ENCODE assay signal across 1 cellular context in the genomic region with DNA sequence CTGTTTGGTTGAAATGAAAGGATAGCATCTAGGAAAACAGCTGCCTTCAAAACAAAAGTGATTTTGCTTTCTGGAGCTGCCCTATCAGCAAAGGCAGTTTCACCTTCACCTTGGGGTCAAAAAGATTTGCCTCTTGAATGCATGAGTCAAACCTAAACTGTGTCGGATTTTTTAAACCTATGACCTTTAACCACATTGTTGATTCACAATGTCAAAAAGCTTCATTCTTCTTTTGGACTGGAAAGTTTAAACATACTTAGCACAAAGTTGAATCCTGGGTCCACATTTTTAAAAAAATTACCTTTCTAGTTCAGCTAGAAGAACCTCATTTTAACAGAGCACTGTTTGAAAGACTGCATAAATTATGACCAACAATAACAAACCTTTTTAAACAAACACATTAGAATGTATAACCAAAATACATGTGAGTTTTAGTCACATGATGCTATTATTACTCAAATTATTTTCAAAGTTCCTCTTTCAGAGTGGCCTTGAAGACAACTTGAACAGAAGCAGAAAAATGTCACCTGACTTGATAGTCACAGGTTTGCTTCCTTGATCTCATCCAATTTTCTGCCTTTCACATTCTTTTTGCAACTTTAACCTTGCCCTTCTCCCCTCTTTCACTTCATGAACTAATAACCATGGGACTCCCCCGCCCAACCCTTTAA.
TF ChIP-seq lines count a peak whose summit lies in the region.

No MANE protein-coding gene starts in this region.

TF ChIP-seq in GM12878, 131 proteins besides CTCF, POLR2A, EP300 and RAD21 (continued from another document and continues in another):
- TF ChIP-seq ZBED1 (IDR thresholded peaks at IDR 0.05; ENCODE audit: borderline replicate concordance) = no peak; the same call in 1 of the 2 replicates
- peak; percentile 88 for TF ChIP-seq ZNF217 (IDR thresholded peaks at IDR 0.05)
- TF ChIP-seq RFX5 (IDR thresholded peaks at IDR 0.05; ENCODE audit: low read depth, low read length) = no peak
- TF ChIP-seq SUPT20H (IDR thresholded peaks at IDR 0.05; ENCODE audit: borderline replicate concordance, control insufficient read depth, low read depth, low read length) = no peak
- peak in 1 of 2 experiments; percentile 82; a peak in 1 of 4 replicates for TF ChIP-seq CEBPB (IDR thresholded peaks at IDR 0.05; ENCODE audit: borderline replicate concordance in 1 of 2, low read depth in 2 of 2, low read length in 2 of 2)
- TF ChIP-seq IKZF2 (IDR thresholded peaks at IDR 0.05) = peak; percentile 76 to 83
- TF ChIP-seq, protein P1, sequence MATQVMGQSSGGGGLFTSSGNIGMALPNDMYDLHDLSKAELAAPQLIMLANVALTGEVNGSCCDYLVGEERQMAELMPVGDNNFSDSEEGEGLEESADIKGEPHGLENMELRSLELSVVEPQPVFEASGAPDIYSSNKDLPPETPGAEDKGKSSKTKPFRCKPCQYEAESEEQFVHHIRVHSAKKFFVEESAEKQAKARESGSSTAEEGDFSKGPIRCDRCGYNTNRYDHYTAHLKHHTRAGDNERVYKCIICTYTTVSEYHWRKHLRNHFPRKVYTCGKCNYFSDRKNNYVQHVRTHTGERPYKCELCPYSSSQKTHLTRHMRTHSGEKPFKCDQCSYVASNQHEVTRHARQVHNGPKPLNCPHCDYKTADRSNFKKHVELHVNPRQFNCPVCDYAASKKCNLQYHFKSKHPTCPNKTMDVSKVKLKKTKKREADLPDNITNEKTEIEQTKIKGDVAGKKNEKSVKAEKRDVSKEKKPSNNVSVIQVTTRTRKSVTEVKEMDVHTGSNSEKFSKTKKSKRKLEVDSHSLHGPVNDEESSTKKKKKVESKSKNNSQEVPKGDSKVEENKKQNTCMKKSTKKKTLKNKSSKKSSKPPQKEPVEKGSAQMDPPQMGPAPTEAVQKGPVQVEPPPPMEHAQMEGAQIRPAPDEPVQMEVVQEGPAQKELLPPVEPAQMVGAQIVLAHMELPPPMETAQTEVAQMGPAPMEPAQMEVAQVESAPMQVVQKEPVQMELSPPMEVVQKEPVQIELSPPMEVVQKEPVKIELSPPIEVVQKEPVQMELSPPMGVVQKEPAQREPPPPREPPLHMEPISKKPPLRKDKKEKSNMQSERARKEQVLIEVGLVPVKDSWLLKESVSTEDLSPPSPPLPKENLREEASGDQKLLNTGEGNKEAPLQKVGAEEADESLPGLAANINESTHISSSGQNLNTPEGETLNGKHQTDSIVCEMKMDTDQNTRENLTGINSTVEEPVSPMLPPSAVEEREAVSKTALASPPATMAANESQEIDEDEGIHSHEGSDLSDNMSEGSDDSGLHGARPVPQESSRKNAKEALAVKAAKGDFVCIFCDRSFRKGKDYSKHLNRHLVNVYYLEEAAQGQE (IDR thresholded peaks at IDR 0.05; ENCODE audit: low read depth, low read length) = no peak
- TF ChIP-seq, protein P2, sequence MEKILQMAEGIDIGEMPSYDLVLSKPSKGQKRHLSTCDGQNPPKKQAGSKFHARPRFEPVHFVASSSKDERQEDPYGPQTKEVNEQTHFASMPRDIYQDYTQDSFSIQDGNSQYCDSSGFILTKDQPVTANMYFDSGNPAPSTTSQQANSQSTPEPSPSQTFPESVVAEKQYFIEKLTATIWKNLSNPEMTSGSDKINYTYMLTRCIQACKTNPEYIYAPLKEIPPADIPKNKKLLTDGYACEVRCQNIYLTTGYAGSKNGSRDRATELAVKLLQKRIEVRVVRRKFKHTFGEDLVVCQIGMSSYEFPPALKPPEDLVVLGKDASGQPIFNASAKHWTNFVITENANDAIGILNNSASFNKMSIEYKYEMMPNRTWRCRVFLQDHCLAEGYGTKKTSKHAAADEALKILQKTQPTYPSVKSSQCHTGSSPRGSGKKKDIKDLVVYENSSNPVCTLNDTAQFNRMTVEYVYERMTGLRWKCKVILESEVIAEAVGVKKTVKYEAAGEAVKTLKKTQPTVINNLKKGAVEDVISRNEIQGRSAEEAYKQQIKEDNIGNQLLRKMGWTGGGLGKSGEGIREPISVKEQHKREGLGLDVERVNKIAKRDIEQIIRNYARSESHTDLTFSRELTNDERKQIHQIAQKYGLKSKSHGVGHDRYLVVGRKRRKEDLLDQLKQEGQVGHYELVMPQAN (conservative IDR thresholded peaks at IDR 0.05) = 0 out of 2 replicates have a peak, but pooled peaks have one; percentile 44
- TF ChIP-seq ZSCAN29 (IDR thresholded peaks at IDR 0.05) = peak; percentile 30; the same call in 1 of the 2 replicates
- no peak for TF ChIP-seq TARDBP (IDR thresholded peaks at IDR 0.05; ENCODE audit: borderline replicate concordance)
- TF ChIP-seq, protein P3, sequence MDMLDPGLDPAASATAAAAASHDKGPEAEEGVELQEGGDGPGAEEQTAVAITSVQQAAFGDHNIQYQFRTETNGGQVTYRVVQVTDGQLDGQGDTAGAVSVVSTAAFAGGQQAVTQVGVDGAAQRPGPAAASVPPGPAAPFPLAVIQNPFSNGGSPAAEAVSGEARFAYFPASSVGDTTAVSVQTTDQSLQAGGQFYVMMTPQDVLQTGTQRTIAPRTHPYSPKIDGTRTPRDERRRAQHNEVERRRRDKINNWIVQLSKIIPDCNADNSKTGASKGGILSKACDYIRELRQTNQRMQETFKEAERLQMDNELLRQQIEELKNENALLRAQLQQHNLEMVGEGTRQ (IDR thresholded peaks at IDR 0.05; ENCODE audit: borderline replicate concordance, low read depth, low read length) = peak; percentile 82
- TF ChIP-seq ZNF24 (IDR thresholded peaks at IDR 0.05) = peak; percentile 75
- TF ChIP-seq, protein P4, sequence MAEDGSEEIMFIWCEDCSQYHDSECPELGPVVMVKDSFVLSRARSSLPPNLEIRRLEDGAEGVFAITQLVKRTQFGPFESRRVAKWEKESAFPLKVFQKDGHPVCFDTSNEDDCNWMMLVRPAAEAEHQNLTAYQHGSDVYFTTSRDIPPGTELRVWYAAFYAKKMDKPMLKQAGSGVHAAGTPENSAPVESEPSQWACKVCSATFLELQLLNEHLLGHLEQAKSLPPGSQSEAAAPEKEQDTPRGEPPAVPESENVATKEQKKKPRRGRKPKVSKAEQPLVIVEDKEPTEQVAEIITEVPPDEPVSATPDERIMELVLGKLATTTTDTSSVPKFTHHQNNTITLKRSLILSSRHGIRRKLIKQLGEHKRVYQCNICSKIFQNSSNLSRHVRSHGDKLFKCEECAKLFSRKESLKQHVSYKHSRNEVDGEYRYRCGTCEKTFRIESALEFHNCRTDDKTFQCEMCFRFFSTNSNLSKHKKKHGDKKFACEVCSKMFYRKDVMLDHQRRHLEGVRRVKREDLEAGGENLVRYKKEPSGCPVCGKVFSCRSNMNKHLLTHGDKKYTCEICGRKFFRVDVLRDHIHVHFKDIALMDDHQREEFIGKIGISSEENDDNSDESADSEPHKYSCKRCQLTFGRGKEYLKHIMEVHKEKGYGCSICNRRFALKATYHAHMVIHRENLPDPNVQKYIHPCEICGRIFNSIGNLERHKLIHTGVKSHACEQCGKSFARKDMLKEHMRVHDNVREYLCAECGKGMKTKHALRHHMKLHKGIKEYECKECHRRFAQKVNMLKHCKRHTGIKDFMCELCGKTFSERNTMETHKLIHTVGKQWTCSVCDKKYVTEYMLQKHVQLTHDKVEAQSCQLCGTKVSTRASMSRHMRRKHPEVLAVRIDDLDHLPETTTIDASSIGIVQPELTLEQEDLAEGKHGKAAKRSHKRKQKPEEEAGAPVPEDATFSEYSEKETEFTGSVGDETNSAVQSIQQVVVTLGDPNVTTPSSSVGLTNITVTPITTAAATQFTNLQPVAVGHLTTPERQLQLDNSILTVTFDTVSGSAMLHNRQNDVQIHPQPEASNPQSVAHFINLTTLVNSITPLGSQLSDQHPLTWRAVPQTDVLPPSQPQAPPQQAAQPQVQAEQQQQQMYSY (CRISPR knock-in tag; IDR thresholded peaks at IDR 0.05) = no peak
- TF ChIP-seq, protein P5, sequence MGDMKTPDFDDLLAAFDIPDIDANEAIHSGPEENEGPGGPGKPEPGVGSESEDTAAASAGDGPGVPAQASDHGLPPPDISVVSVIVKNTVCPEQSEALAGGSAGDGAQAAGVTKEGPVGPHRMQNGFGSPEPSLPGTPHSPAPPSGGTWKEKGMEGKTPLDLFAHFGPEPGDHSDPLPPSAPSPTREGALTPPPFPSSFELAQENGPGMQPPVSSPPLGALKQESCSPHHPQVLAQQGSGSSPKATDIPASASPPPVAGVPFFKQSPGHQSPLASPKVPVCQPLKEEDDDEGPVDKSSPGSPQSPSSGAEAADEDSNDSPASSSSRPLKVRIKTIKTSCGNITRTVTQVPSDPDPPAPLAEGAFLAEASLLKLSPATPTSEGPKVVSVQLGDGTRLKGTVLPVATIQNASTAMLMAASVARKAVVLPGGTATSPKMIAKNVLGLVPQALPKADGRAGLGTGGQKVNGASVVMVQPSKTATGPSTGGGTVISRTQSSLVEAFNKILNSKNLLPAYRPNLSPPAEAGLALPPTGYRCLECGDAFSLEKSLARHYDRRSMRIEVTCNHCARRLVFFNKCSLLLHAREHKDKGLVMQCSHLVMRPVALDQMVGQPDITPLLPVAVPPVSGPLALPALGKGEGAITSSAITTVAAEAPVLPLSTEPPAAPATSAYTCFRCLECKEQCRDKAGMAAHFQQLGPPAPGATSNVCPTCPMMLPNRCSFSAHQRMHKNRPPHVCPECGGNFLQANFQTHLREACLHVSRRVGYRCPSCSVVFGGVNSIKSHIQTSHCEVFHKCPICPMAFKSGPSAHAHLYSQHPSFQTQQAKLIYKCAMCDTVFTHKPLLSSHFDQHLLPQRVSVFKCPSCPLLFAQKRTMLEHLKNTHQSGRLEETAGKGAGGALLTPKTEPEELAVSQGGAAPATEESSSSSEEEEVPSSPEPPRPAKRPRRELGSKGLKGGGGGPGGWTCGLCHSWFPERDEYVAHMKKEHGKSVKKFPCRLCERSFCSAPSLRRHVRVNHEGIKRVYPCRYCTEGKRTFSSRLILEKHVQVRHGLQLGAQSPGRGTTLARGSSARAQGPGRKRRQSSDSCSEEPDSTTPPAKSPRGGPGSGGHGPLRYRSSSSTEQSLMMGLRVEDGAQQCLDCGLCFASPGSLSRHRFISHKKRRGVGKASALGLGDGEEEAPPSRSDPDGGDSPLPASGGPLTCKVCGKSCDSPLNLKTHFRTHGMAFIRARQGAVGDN (IDR thresholded peaks at IDR 0.05) = peak; percentile 85
- TF ChIP-seq, protein P6, sequence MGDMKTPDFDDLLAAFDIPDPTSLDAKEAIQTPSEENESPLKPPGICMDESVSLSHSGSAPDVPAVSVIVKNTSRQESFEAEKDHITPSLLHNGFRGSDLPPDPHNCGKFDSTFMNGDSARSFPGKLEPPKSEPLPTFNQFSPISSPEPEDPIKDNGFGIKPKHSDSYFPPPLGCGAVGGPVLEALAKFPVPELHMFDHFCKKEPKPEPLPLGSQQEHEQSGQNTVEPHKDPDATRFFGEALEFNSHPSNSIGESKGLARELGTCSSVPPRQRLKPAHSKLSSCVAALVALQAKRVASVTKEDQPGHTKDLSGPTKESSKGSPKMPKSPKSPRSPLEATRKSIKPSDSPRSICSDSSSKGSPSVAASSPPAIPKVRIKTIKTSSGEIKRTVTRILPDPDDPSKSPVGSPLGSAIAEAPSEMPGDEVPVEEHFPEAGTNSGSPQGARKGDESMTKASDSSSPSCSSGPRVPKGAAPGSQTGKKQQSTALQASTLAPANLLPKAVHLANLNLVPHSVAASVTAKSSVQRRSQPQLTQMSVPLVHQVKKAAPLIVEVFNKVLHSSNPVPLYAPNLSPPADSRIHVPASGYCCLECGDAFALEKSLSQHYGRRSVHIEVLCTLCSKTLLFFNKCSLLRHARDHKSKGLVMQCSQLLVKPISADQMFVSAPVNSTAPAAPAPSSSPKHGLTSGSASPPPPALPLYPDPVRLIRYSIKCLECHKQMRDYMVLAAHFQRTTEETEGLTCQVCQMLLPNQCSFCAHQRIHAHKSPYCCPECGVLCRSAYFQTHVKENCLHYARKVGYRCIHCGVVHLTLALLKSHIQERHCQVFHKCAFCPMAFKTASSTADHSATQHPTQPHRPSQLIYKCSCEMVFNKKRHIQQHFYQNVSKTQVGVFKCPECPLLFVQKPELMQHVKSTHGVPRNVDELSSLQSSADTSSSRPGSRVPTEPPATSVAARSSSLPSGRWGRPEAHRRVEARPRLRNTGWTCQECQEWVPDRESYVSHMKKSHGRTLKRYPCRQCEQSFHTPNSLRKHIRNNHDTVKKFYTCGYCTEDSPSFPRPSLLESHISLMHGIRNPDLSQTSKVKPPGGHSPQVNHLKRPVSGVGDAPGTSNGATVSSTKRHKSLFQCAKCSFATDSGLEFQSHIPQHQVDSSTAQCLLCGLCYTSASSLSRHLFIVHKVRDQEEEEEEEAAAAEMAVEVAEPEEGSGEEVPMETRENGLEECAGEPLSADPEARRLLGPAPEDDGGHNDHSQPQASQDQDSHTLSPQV (IDR thresholded peaks at IDR 0.05) = peak; percentile 68; the same call in 1 of the 2 replicates
- TF ChIP-seq NFXL1 (IDR thresholded peaks at IDR 0.05; ENCODE audit: borderline replicate concordance) = no peak
- TF ChIP-seq, protein P7, sequence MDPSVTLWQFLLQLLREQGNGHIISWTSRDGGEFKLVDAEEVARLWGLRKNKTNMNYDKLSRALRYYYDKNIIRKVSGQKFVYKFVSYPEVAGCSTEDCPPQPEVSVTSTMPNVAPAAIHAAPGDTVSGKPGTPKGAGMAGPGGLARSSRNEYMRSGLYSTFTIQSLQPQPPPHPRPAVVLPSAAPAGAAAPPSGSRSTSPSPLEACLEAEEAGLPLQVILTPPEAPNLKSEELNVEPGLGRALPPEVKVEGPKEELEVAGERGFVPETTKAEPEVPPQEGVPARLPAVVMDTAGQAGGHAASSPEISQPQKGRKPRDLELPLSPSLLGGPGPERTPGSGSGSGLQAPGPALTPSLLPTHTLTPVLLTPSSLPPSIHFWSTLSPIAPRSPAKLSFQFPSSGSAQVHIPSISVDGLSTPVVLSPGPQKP (IDR thresholded peaks at IDR 0.05; ENCODE audit: low read depth, low read length) = no peak
- TF ChIP-seq ZNF207 (IDR thresholded peaks at IDR 0.05; ENCODE audit: borderline replicate concordance) = no peak
- no peak for TF ChIP-seq CHD1 (IDR thresholded peaks at IDR 0.05; ENCODE audit: low read depth, low read length)
- peak; percentile 76 for TF ChIP-seq BMI1 (IDR thresholded peaks at IDR 0.05; ENCODE audit: borderline replicate concordance)
- TF ChIP-seq IRF4 (IDR thresholded peaks at IDR 0.05; ENCODE audit: low read depth, low read length) = peak; percentile 94
- TF ChIP-seq PAX8 (IDR thresholded peaks at IDR 0.05) = 0 out of 2 replicates have a peak, but pooled peaks have one; percentile 56
- TF ChIP-seq ZZZ3 (IDR thresholded peaks at IDR 0.05; ENCODE audit: control insufficient read depth, insufficient read length, low read depth) = no peak
- TF ChIP-seq EED (IDR thresholded peaks at IDR 0.05; ENCODE audit: low read depth) = 0 out of 2 replicates have a peak, but pooled peaks have one; percentile 19
- peak; percentile 58 for TF ChIP-seq SP1 (IDR thresholded peaks at IDR 0.05; ENCODE audit: low read depth, low read length)
- TF ChIP-seq SMAD5 (IDR thresholded peaks at IDR 0.05; ENCODE audit: low read depth) = no peak
- TF ChIP-seq HCFC1 (IDR thresholded peaks at IDR 0.05; ENCODE audit: low read length) = no peak
- peak; percentile 67 for TF ChIP-seq MEF2A (IDR thresholded peaks at IDR 0.05; ENCODE audit: insufficient read depth, low read depth, low read length)
- TF ChIP-seq, protein P8, sequence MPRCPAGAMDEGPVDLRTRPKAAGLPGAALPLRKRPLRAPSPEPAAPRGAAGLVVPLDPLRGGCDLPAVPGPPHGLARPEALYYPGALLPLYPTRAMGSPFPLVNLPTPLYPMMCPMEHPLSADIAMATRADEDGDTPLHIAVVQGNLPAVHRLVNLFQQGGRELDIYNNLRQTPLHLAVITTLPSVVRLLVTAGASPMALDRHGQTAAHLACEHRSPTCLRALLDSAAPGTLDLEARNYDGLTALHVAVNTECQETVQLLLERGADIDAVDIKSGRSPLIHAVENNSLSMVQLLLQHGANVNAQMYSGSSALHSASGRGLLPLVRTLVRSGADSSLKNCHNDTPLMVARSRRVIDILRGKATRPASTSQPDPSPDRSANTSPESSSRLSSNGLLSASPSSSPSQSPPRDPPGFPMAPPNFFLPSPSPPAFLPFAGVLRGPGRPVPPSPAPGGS (IDR thresholded peaks at IDR 0.05; ENCODE audit: borderline replicate concordance, insufficient read depth, low read depth, low read length, poor library complexity, severe bottlenecking) = peak; percentile 13
- peak; percentile 70 for TF ChIP-seq MTA3 (IDR thresholded peaks at IDR 0.05; ENCODE audit: borderline replicate concordance, low read length)
- 0 out of 2 replicates have a peak, but pooled peaks have one; percentile 69 for TF ChIP-seq RCOR1 (conservative IDR thresholded peaks at IDR 0.05; ENCODE audit: low read depth, low read length)
- TF ChIP-seq RB1 (IDR thresholded peaks at IDR 0.05; ENCODE audit: borderline replicate concordance) = no peak
